In the genomic region with DNA sequence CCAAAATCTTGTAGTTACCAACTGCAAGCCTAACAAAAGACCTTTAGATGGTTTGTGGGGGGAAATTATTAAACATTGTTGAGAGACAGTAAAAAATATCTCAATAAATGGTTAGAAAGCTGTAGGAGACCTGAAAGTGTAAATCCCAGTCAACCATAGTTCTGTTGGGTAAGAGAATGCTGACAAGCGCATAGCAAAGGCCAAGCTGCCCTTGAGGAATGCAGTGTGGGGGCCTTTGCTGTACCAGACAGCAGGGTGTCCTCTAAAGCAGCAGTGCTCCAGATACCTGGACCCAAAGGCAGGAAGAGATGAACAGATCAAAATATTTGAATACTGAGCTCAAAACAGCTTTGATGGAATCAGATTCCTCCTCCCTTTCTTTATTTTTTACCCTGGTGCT, we compare ENCODE assay signal across 17 cellular contexts. TPM values are rescaled to one million over a fixed set of nuclear protein-coding genes. Genes with fewer than 3 reads are reported as not detected.
DNase-seq lines count a peak whose midpoint lies in the region; ATAC-seq and TF ChIP-seq lines count a peak whose summit lies in the region.
"Had no signal": no experiment of that assay in that cellular context is flagged by ENCODE, and none has a peak within 500 bp of the region (broad histone marks: within the 10 kb centered on the region; RNA-seq: fewer than 3 reads in every experiment).

No MANE protein-coding gene starts in this region.

- H3K23ac ChIP-seq in H9 (ENCODE audit: insufficient read length, low read depth, low read length): no peak overlapping the region

- H3K9me3 Mint-ChIP-seq in H9: peaks cover 3 to 5% of the 10 kb centered on the region in 2 experiments; a peak in 2 of 5 replicates

- TF ChIP-seq CTCF in heart left ventricle (IDR thresholded peaks at IDR 0.05) (no peak), right atrium auricular region (IDR thresholded peaks at IDR 0.05) (no peak), H9 (conservative IDR thresholded peaks at IDR 0.05) (no peak), osteoblast (IDR thresholded peaks at IDR 0.05; ENCODE audit: extremely low read depth, low read depth, low read length) (no peak)

- no peak overlapping the region for H2BK12ac ChIP-seq in H9 (ENCODE audit: insufficient read length, low read depth, low read length)

- peaks cover 0 to 96% (median 35%) of the 10 kb centered on the region in 9 donors for H3K36me3 ChIP-seq in heart left ventricle
- peaks cover 76% of the 10 kb centered on the region for H3K36me3 ChIP-seq in right atrium auricular region
- no peaks in the 10 kb centered on the region for H3K36me3 ChIP-seq in osteoblast (ENCODE audit: insufficient read depth, low read length)

- intact Hi-C loops in heart left ventricle (cut with DNase I): no loop called here

- peak overlapping the region in 1 of 12 donors; percentile 43 for H3K27ac ChIP-seq in heart left ventricle
- H3K27ac ChIP-seq in right atrium auricular region: no peak overlapping the region
- H3K27ac ChIP-seq in H9 (ENCODE audit: insufficient read length, low read depth, low read length): no peak overlapping the region
- H3K27ac ChIP-seq in osteoblast (ENCODE audit: low read depth, low read length): no peak overlapping the region
- H3K27ac ChIP-seq: 22Rv1, BLaER1, C4-2B, GM23248 had no signal

- no peak overlapping the region for H3K4me2 ChIP-seq in H9 (ENCODE audit: insufficient read depth, insufficient read length, low read length)
- no peak overlapping the region for H3K4me2 ChIP-seq in osteoblast (ENCODE audit: insufficient read depth, low read length)
- H3K4me2 ChIP-seq: BLaER1 had no signal

- H3K36me3 Mint-ChIP-seq in H9 (ENCODE audit: insufficient read depth in 1 of 3, low read depth in 3 of 3): peaks cover 10 to 17% (median 10%) of the 10 kb centered on the region in 3 experiments

- H3K4me3 Mint-ChIP-seq in H9: no peak overlapping the region
- H3K4me3 Mint-ChIP-seq: B cell; CD4-positive, CD25-positive, alpha-beta regulatory T cell; CD8-positive, alpha-beta memory T cell had no signal

- H3K79me2 ChIP-seq in H9 (ENCODE audit: insufficient read depth, low read length): no peaks in the 10 kb centered on the region
- no peaks in the 10 kb centered on the region for H3K79me2 ChIP-seq in osteoblast (ENCODE audit: insufficient read depth, low read length)

- H3K9me3 ChIP-seq in heart left ventricle (peaks cover 0 to 24% (median 0%) of the 10 kb centered on the region in 12 donors), right atrium auricular region (no peaks in the 10 kb centered on the region), H9 (ENCODE audit: control insufficient read depth, low read depth, low read length) (no peaks in the 10 kb centered on the region), osteoblast (ENCODE audit: low read depth, low read length) (no peaks in the 10 kb centered on the region)

- H2BK5ac ChIP-seq in H9 (ENCODE audit: insufficient read length, low read length): no peak overlapping the region

- no peak overlapping the region for H3T11ph ChIP-seq in H9 (ENCODE audit: low read length)

- no peak overlapping the region for H2AK5ac ChIP-seq in H9 (ENCODE audit: insufficient read length, low read length)

- H3K27me3 Mint-ChIP-seq in H9 (ENCODE audit: low read depth): no peaks in the 10 kb centered on the region
- H3K27me3 Mint-ChIP-seq: B cell; CD4-positive, CD25-positive, alpha-beta regulatory T cell; CD8-positive, alpha-beta memory T cell had no signal

- no peak overlapping the region for H3K18ac ChIP-seq in H9 (ENCODE audit: insufficient read length, low read depth, low read length)

- H3K4me3 ChIP-seq in heart left ventricle (no peak overlapping the region), right atrium auricular region (no peak overlapping the region), osteoblast (ENCODE audit: insufficient read depth, low read length) (no peak overlapping the region)
- H3K4me3 ChIP-seq: BLaER1, GM23248 had no signal

- H3K4me1 ChIP-seq in heart left ventricle: peaks cover 0 to 15% (median 1%) of the 10 kb centered on the region in 12 donors
- H3K4me1 ChIP-seq in right atrium auricular region: no peaks in the 10 kb centered on the region
- H3K4me1 ChIP-seq in H9 (ENCODE audit: insufficient read depth, low read length): no peaks in the 10 kb centered on the region
- H3K4me1 ChIP-seq in osteoblast (ENCODE audit: insufficient read depth, low read length): no peaks in the 10 kb centered on the region
- H3K4me1 ChIP-seq: BLaER1 had no signal

- H4K5ac ChIP-seq in H9 (ENCODE audit: insufficient read length, low read depth, low read length): no peak overlapping the region

- no peak overlapping the region for H4K8ac ChIP-seq in H9 (replicated peaks; ENCODE audit: insufficient read length, low read depth, low read length)

- no peaks in the 10 kb centered on the region for H3K23me2 ChIP-seq in H9 (ENCODE audit: insufficient read length, low read depth, low read length, poor library complexity, severe bottlenecking)

- no peak overlapping the region for H3K9ac ChIP-seq in H9 (ENCODE audit: extremely low read depth, insufficient read length, low read length)
- H3K9ac ChIP-seq: BLaER1, GM23248 had no signal

- H3K27me3 ChIP-seq in heart left ventricle (no peaks in the 10 kb centered on the region), right atrium auricular region (no peaks in the 10 kb centered on the region), H9 (ENCODE audit: insufficient read depth, low read length) (no peaks in the 10 kb centered on the region), osteoblast (ENCODE audit: insufficient read depth, low read length) (no peaks in the 10 kb centered on the region)
- H3K27me3 ChIP-seq: BLaER1 had no signal

- peaks cover 0 to 10% of the 10 kb centered on the region in 2 experiments; a peak in 2 of 4 replicates for H3K4me1 Mint-ChIP-seq in H9
- H3K4me1 Mint-ChIP-seq: B cell; CD4-positive, CD25-positive, alpha-beta regulatory T cell; CD8-positive, alpha-beta memory T cell had no signal

- no peaks in the 10 kb centered on the region for H3K79me1 ChIP-seq in H9 (ENCODE audit: insufficient read depth, low read depth, low read length, poor library complexity, severe bottlenecking)

- no peak overlapping the region for H4K91ac ChIP-seq in H9 (ENCODE audit: insufficient read length, low read depth, low read length)

- H2AFZ ChIP-seq in H9 (ENCODE audit: low read length): no peak overlapping the region
- no peak overlapping the region for H2AFZ ChIP-seq in osteoblast (ENCODE audit: low read length)
- H2AFZ ChIP-seq: GM23248 had no signal

- H3K14ac ChIP-seq in H9 (ENCODE audit: insufficient read depth, low read length): no peak overlapping the region

- no peak overlapping the region for H3K27ac Mint-ChIP-seq in H9
- H3K27ac Mint-ChIP-seq: B cell; CD4-positive, CD25-positive, alpha-beta regulatory T cell had no signal

- H3K4ac ChIP-seq in H9 (ENCODE audit: low read depth, low read length): no peak overlapping the region

- DNase-seq in heart left ventricle (no peak), right atrium auricular region (ENCODE audit: low spot score) (no peak), H9 (peak; percentile 10), osteoblast (ENCODE audit: insufficient read length, low spot score, missing footprints) (peak; percentile 65), HCEC 1CT (no peak)
- DNase-seq: CD4-positive, CD25-positive, alpha-beta regulatory T cell; CD8-positive, alpha-beta memory T cell; DMS53; DMS79 treated with DMSO at 0.1 percent for 48 hours; GF-D8; GM23248 had no signal

- H2BK15ac ChIP-seq in H9 (ENCODE audit: low read depth, low read length): no peak overlapping the region

- H4K20me1 ChIP-seq in H9 (ENCODE audit: control insufficient read depth, insufficient read depth, insufficient read length) (no peaks in the 10 kb centered on the region), osteoblast (ENCODE audit: insufficient read depth, low read length) (no peaks in the 10 kb centered on the region)
- H4K20me1 ChIP-seq: BLaER1 had no signal

- no peak for TF ChIP-seq POLR2A in heart left ventricle (IDR thresholded peaks at IDR 0.05)

- H3K56ac ChIP-seq in H9 (ENCODE audit: insufficient read length, low read depth, low read length): no peak overlapping the region

- peak; percentile 38 to 66 (median 49) for ATAC-seq in heart left ventricle
- no peak for ATAC-seq in HG02938 (IDR thresholded peaks at IDR 0.05; ENCODE audit: unreplicated experiment)
- ATAC-seq: HCT116 had no signal

- WGBS in heart left ventricle, 4 donors: 62 to 93% (median 79%) methylated on average over 1 of the region's 1 CpG
- WGBS in H9 (ENCODE audit: extremely low coverage, insufficient read length, low lambda C conversion rate): no CpG with 5 or more reads among the region's 1 CpG

- no peak overlapping the region for H2BK20ac ChIP-seq in H9 (ENCODE audit: low read depth, low read length, poor library complexity, severe bottlenecking)

- H2BK120ac ChIP-seq in H9 (ENCODE audit: low read depth, low read length, poor library complexity, severe bottlenecking): no peak overlapping the region

RNA-seq across cellular contexts. Expression of a gene that starts 54.6 kb away (rescaled TPM):
- total RNA-seq in heart left ventricle (100 to 1,000 TPM; 238 to 460 (median 354) TPM), right atrium auricular region (100 to 1,000 TPM; 159 to 317 TPM), H9 (2021) (30.8 and 33.3 TPM in 2 replicates), osteoblast (2.9 and 3.2 TPM in 2 replicates)
- polyA plus RNA-seq in heart left ventricle: 100 to 1,000 TPM; 155 to 524 TPM

Comparison
In these comparisons a context has a peak if more than half of its experiments do, and no peak if none do; other contexts are left out.
1. DNase-seq: peak in H9 (single experiment) and osteoblast (single experiment); none in heart left ventricle (0 of 5), right atrium auricular region (single experiment) and HCEC 1CT (single experiment).